ENCODE assay signal across 10 cellular contexts in the genomic region with DNA sequence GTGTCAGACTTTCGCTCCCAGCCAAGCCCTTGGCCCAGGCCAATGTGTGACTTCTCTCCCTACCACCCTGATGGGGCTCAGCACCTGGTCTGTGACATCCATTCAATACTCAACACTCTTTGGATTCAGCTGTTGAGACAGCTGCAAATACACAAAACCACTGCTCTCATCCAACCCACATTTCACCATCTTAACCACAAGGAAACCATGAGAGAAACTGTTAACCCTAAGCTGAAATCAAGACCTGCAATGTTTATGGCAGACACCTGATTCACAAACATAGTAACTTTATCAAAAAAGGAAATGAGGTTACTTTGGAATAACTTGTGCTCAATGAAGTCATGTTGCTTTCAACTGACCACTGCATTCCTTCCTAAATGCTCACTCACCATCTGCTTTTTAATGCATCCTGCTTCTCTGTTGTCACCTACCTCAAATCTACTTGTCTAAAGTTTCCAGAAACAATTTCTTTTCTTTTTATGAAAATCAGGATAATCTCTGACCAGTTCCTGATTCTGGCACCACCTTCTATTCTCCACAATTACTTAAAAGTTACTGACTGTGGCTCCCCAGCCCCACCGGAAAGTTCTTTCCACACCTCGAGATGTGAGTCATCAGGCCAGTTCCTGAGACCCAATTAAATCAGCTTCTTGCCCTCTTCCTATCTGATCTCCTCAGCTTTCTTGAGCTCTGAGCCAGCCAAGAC.
DNase-seq lines count a peak whose midpoint lies in the region; ATAC-seq and FAIRE-seq lines count a peak whose summit lies in the region.
"Had no signal": no experiment of that assay in that cellular context is flagged by ENCODE, and none has a peak within 500 bp of the region (broad histone marks: within the 10 kb centered on the region; RNA-seq: fewer than 3 reads in every experiment).

No MANE protein-coding gene starts in this region.

- DNase-seq in activated CD4-positive, alpha-beta T cell treated with anti-CD3 and anti-CD28 coated beads for 36 hours = peak; percentile 46
- no peak for DNase-seq in activated CD4-positive, alpha-beta T cell treated with anti-CD3 and anti-CD28 coated beads, Interleukin-2, amount 50 U/mL, for 4 hours
- DNase-seq in HTR-8/SVneo (ENCODE audit: insufficient read length, low spot score) (peak; percentile 76), pulmonary artery endothelial cell (ENCODE audit: low read depth, low spot score) (peak; percentile 72), NCI-H1436 treated with DMSO at 0.1 percent for 48 hours (lab: John Stamatoyannopoulos, UW) (no peak)
- peak; percentile 22 for DNase-seq in activated naive CD8-positive, alpha-beta T cell treated with anti-CD3 and anti-CD28 coated beads, Interleukin-2, amount 50 U/mL, for 24 hours
- no peak for DNase-seq in CD4-positive, alpha-beta memory T cell
- DNase-seq: NCI-H2171 treated with DMSO at 0.1 percent for 48 hours had no signal

- no peaks in the 10 kb centered on the region for H3K36me3 ChIP-seq in CD4-positive, alpha-beta memory T cell (ENCODE audit: insufficient read depth, low read length)

- no peaks in the 10 kb centered on the region for H3K36me3 Mint-ChIP-seq in activated CD4-positive, alpha-beta T cell treated with anti-CD3 and anti-CD28 coated beads for 36 hours (ENCODE audit: low read depth)
- no peaks in the 10 kb centered on the region for H3K36me3 Mint-ChIP-seq in activated naive CD8-positive, alpha-beta T cell treated with anti-CD3 and anti-CD28 coated beads, Interleukin-2, amount 50 U/mL, for 24 hours (ENCODE audit: low read depth)
- H3K36me3 Mint-ChIP-seq in CD4-positive, alpha-beta memory T cell = no peaks in the 10 kb centered on the region

- H3K9me3 ChIP-seq in CD4-positive, alpha-beta memory T cell (ENCODE audit: control insufficient read depth in 1 of 2, low read length in 2 of 2) = no peaks in the 10 kb centered on the region

- H3K27ac ChIP-seq in CD4-positive, alpha-beta memory T cell (ENCODE audit: low read depth, low read length) = no peak overlapping the region

- H3K4me3 ChIP-seq in CD4-positive, alpha-beta memory T cell (ENCODE audit: low read length in 2 of 2) = no peak overlapping the region

- POLR2A ChIA-PET in activated CD4-positive, alpha-beta T cell treated with anti-CD3 and anti-CD28 coated beads for 36 hours (lab: Charles Lee) = interaction anchor here (0.5 to 0.7 kb wide), 2 partner anchors 30 to 34 kb away, joined by 3 to 4 read pairs; no protein-coding TSS in a partner anchor
- POLR2A ChIA-PET in CD4-positive, alpha-beta memory T cell (lab: Charles Lee; ENCODE audit: partially characterized antibody) = no interaction called here

- intact Hi-C loops in activated CD4-positive, alpha-beta T cell treated with anti-CD3 and anti-CD28 coated beads for 36 hours (cut with DNase I, micrococcal nuclease) = loop anchor here (1.0 to 2.0 kb wide), 2 partner anchors 35 to 99 kb away; no protein-coding TSS in a partner anchor
- intact Hi-C loops in CD4-positive, alpha-beta memory T cell (cut with micrococcal nuclease) = no loop called here

- peaks cover 39% of the 10 kb centered on the region for H3K4me1 ChIP-seq in CD4-positive, alpha-beta memory T cell (ENCODE audit: insufficient read depth, low read length)

- CTCF ChIA-PET in activated CD4-positive, alpha-beta T cell treated with anti-CD3 and anti-CD28 coated beads for 36 hours (lab: Charles Lee) = interaction anchor here (0.7 to 1.5 kb wide), 3 partner anchors 34 to 91 kb away, joined by 3 to 4 read pairs (median 3); no protein-coding TSS in a partner anchor
- CTCF ChIA-PET in CD4-positive, alpha-beta memory T cell (lab: Charles Lee; ENCODE audit: partially characterized antibody) = interaction anchor here (1.3 kb wide), 1 partner anchor 10 kb away, joined by 3 read pairs; no protein-coding TSS in a partner anchor

- H3K27ac Mint-ChIP-seq in activated CD4-positive, alpha-beta T cell treated with anti-CD3 and anti-CD28 coated beads for 36 hours = no peak overlapping the region
- no peak overlapping the region for H3K27ac Mint-ChIP-seq in activated naive CD8-positive, alpha-beta T cell treated with anti-CD3 and anti-CD28 coated beads, Interleukin-2, amount 50 U/mL, for 24 hours
- no peak overlapping the region for H3K27ac Mint-ChIP-seq in CD4-positive, alpha-beta memory T cell
- H3K27ac Mint-ChIP-seq: B cell had no signal

- FAIRE-seq in HTR-8/SVneo (lab: Jason Lieb, UNC) = peak; percentile 93

- H3K4me3 Mint-ChIP-seq in activated CD4-positive, alpha-beta T cell treated with anti-CD3 and anti-CD28 coated beads for 36 hours = no peak overlapping the region
- no peak overlapping the region for H3K4me3 Mint-ChIP-seq in activated naive CD8-positive, alpha-beta T cell treated with anti-CD3 and anti-CD28 coated beads, Interleukin-2, amount 50 U/mL, for 24 hours
- no peak overlapping the region for H3K4me3 Mint-ChIP-seq in CD4-positive, alpha-beta memory T cell
- H3K4me3 Mint-ChIP-seq: B cell had no signal

- peaks cover 20% of the 10 kb centered on the region for H3K4me1 Mint-ChIP-seq in activated CD4-positive, alpha-beta T cell treated with anti-CD3 and anti-CD28 coated beads for 36 hours
- H3K4me1 Mint-ChIP-seq in activated naive CD8-positive, alpha-beta T cell treated with anti-CD3 and anti-CD28 coated beads, Interleukin-2, amount 50 U/mL, for 24 hours = peaks cover 12% of the 10 kb centered on the region
- H3K4me1 Mint-ChIP-seq in CD4-positive, alpha-beta memory T cell = peaks cover 9 to 20% (median 17%) of the 10 kb centered on the region in 4 donors

- no peaks in the 10 kb centered on the region for H3K9me3 Mint-ChIP-seq in activated CD4-positive, alpha-beta T cell treated with anti-CD3 and anti-CD28 coated beads for 36 hours (ENCODE audit: low read depth)
- H3K9me3 Mint-ChIP-seq in activated naive CD8-positive, alpha-beta T cell treated with anti-CD3 and anti-CD28 coated beads, Interleukin-2, amount 50 U/mL, for 24 hours = no peaks in the 10 kb centered on the region
- H3K9me3 Mint-ChIP-seq in CD4-positive, alpha-beta memory T cell = peaks cover 0 to 2% (median 0%) of the 10 kb centered on the region in 8 donors

- peak; percentile 63 for ATAC-seq in activated CD4-positive, alpha-beta T cell treated with anti-CD3 and anti-CD28 coated beads for 36 hours
- ATAC-seq in activated naive CD8-positive, alpha-beta T cell treated with anti-CD3 and anti-CD28 coated beads, Interleukin-2, amount 50 U/mL, for 24 hours = peak; percentile 75
- ATAC-seq in GM19023 (IDR thresholded peaks at IDR 0.05; ENCODE audit: unreplicated experiment) = no peak

- peaks cover 33% of the 10 kb centered on the region for H3K27me3 Mint-ChIP-seq in activated CD4-positive, alpha-beta T cell treated with anti-CD3 and anti-CD28 coated beads for 36 hours
- peaks cover 33% of the 10 kb centered on the region for H3K27me3 Mint-ChIP-seq in activated naive CD8-positive, alpha-beta T cell treated with anti-CD3 and anti-CD28 coated beads, Interleukin-2, amount 50 U/mL, for 24 hours
- peaks cover 43 to 47% of the 10 kb centered on the region in 2 donors for H3K27me3 Mint-ChIP-seq in CD4-positive, alpha-beta memory T cell

- H3K27me3 ChIP-seq in CD4-positive, alpha-beta memory T cell (ENCODE audit: insufficient read depth, low read length) = peaks cover 25% of the 10 kb centered on the region

Comparison
In these comparisons a context has a peak if more than half of its experiments do, and no peak if none do; other contexts are left out.
1. DNase-seq: peak in activated CD4-positive, alpha-beta T cell treated with anti-CD3 and anti-CD28 coated beads for 36 hours (single experiment), HTR-8/SVneo (single experiment), activated naive CD8-positive, alpha-beta T cell treated with anti-CD3 and anti-CD28 coated beads, Interleukin-2, amount 50 U/mL, for 24 hours (single experiment) and pulmonary artery endothelial cell (single experiment); none in activated CD4-positive, alpha-beta T cell treated with anti-CD3 and anti-CD28 coated beads, Interleukin-2, amount 50 U/mL, for 4 hours (0 of 2), NCI-H1436 treated with DMSO at 0.1 percent for 48 hours (single experiment) and CD4-positive, alpha-beta memory T cell (0 of 5).